In genomic region chr19:2547033-2547680, GRCh38 we compare ENCODE assay signal across 1 cellular context.
TF ChIP-seq lines count a peak whose summit lies in the region.

No MANE protein-coding gene starts in this region.

TF ChIP-seq in H1, 55 proteins besides CTCF, POLR2A, EP300 and RAD21 (continued from another document):
- TF ChIP-seq CTBP2 (IDR thresholded peaks at IDR 0.05; ENCODE audit: borderline replicate concordance, insufficient read depth, insufficient read length, low read length): no peak
- no peak for TF ChIP-seq ZNF274 (IDR thresholded peaks at IDR 0.05; ENCODE audit: borderline replicate concordance, extremely low read depth, low read length)
- TF ChIP-seq TBP (IDR thresholded peaks at IDR 0.05; ENCODE audit: low read depth, low read length): no peak
- TF ChIP-seq MAFK (IDR thresholded peaks at IDR 0.05; ENCODE audit: low read depth, low read length): no peak
- no peak for TF ChIP-seq POLR2AphosphoS5 (IDR thresholded peaks at IDR 0.05; ENCODE audit: low read depth, low read length)
- TF ChIP-seq CEBPB (IDR thresholded peaks at IDR 0.05; ENCODE audit: low read depth, low read length): no peak
- no peak for TF ChIP-seq JUN (IDR thresholded peaks at IDR 0.05; ENCODE audit: low read depth, low read length)
- TF ChIP-seq RXRA (IDR thresholded peaks at IDR 0.05; ENCODE audit: insufficient read depth, low read depth, low read length): no peak
- no peak for TF ChIP-seq FOSL1 (IDR thresholded peaks at IDR 0.05; ENCODE audit: insufficient read depth, low read depth, low read length)
- TF ChIP-seq SP4 (IDR thresholded peaks at IDR 0.05; ENCODE audit: low read length): no peak
- TF ChIP-seq JUND (IDR thresholded peaks at IDR 0.05; ENCODE audit: low read length): no peak
- TF ChIP-seq PHF8 (conservative IDR thresholded peaks at IDR 0.05; ENCODE audit: low read depth, low read length): no peak
- TF ChIP-seq HDAC6 (IDR thresholded peaks at IDR 0.05; ENCODE audit: low read depth, low read length): no peak
- TF ChIP-seq CBX8 (IDR thresholded peaks at IDR 0.05; ENCODE audit: borderline replicate concordance, low read depth, low read length): no peak
- TF ChIP-seq SIX5 (IDR thresholded peaks at IDR 0.05; ENCODE audit: low read depth, low read length): no peak
- no peak for TF ChIP-seq EZH2 (IDR thresholded peaks at IDR 0.05; ENCODE audit: low read depth, low read length, severe bottlenecking)
- TF ChIP-seq CHD1 (IDR thresholded peaks at IDR 0.05; ENCODE audit: low read depth, low read length): no peak
